In genomic region chr15:90209591-90209990, GRCh38 we compare ENCODE assay signal across 12 cellular contexts. TPM values are rescaled to one million over a fixed set of nuclear protein-coding genes. Genes with fewer than 3 reads are reported as not detected.
DNase-seq lines count a peak whose midpoint lies in the region; ATAC-seq, FAIRE-seq and TF ChIP-seq lines count a peak whose summit lies in the region.
"Had no signal": no experiment of that assay in that cellular context is flagged by ENCODE, and none has a peak within 500 bp of the region (broad histone marks: within the 10 kb centered on the region; RNA-seq: fewer than 3 reads in every experiment).

No MANE protein-coding gene starts in this region.

- TF ChIP-seq CTCF in OCI-LY1 (IDR thresholded peaks at IDR 0.05; ENCODE audit: low read length) (no peak), keratinocyte (optimal IDR thresholded peaks at IDR 0.05 in 1 of 3, IDR thresholded peaks at IDR 0.05 in 1 of 3, conservative IDR thresholded peaks at IDR 0.05 in 1 of 3; ENCODE audit: extremely low read depth in 1 of 3, insufficient read depth in 2 of 3, low read length in 3 of 3) (no peak)

- no peak overlapping the region for H3K9ac ChIP-seq in OCI-LY1 (ENCODE audit: low read length)
- H3K9ac ChIP-seq in keratinocyte (ENCODE audit: control insufficient read depth, extremely low read depth, insufficient read depth, low read length): no peak overlapping the region

- no peaks in the 10 kb centered on the region for H4K20me1 ChIP-seq in OCI-LY1 (ENCODE audit: insufficient read depth, low read length)
- no peaks in the 10 kb centered on the region for H4K20me1 ChIP-seq in keratinocyte (ENCODE audit: control insufficient read depth, extremely low read depth, insufficient read depth, low read length)

- H3K79me2 ChIP-seq in OCI-LY1 (ENCODE audit: insufficient read depth, low read length): no peaks in the 10 kb centered on the region
- peaks cover 76% of the 10 kb centered on the region for H3K79me2 ChIP-seq in keratinocyte (ENCODE audit: control insufficient read depth, insufficient read depth, low read length)

- no peak overlapping the region for H2AFZ ChIP-seq in OCI-LY1 (ENCODE audit: low read length)
- H2AFZ ChIP-seq in keratinocyte (ENCODE audit: control insufficient read depth, low read length): no peak overlapping the region

- H3K4me1 ChIP-seq in OCI-LY1 (ENCODE audit: insufficient read depth, low read length, severe bottlenecking): peaks cover 75% of the 10 kb centered on the region
- peaks cover 72% of the 10 kb centered on the region for H3K4me1 ChIP-seq in keratinocyte (ENCODE audit: control insufficient read depth, extremely low read depth, insufficient read depth, low read length)

- DNase-seq in EH (ENCODE audit: low read depth) (peak; percentile 14), keratinocyte (ENCODE audit: low read depth, low spot score) (no peak), H4 (ENCODE audit: low spot score) (no peak), NCI-H2029 treated with DMSO at 0.1 percent for 48 hours (lab: John Stamatoyannopoulos, UW) (no peak), activated gamma-delta T cell treated with Interleukin-2 at 50 U/mL for 16 hours (no peak), NCI-H1048 (lab: John Stamatoyannopoulos, UW) (no peak)
- DNase-seq: DMS79 treated with DMSO at 0.1 percent for 48 hours, IMR-90, NCI-H345 had no signal

- H3K4me3 ChIP-seq in OCI-LY1 (ENCODE audit: low read depth, low read length, poor library complexity, severe bottlenecking) (no peak overlapping the region), keratinocyte (ENCODE audit: control insufficient read depth in 2 of 3, extremely low read depth in 1 of 3, insufficient read depth in 2 of 3, low read depth in 1 of 3, low read length in 3 of 3) (no peak overlapping the region)
- H3K4me3 ChIP-seq: skin epidermis had no signal

- H3K9me1 ChIP-seq in keratinocyte (ENCODE audit: control insufficient read depth, extremely low read depth, insufficient read depth, low read length): no peaks in the 10 kb centered on the region

- H3K27me3 ChIP-seq in OCI-LY1 (ENCODE audit: insufficient read depth, low read length) (no peaks in the 10 kb centered on the region), keratinocyte (ENCODE audit: control insufficient read depth, extremely low read depth, insufficient read depth, low read length) (no peaks in the 10 kb centered on the region)

- no peak overlapping the region for H3K4me2 ChIP-seq in OCI-LY1 (ENCODE audit: low read length)
- H3K4me2 ChIP-seq in keratinocyte (ENCODE audit: control insufficient read depth, extremely low read depth, insufficient read depth, low read depth, low read length): no peak overlapping the region

- ATAC-seq in GM19035 (IDR thresholded peaks at IDR 0.05; ENCODE audit: unreplicated experiment): peak; percentile 40

- peak overlapping the region; percentile 88 for H3K27ac ChIP-seq in OCI-LY1 (ENCODE audit: low read depth, low read length, poor library complexity, severe bottlenecking)
- peak overlapping the region; percentile 98 for H3K27ac ChIP-seq in keratinocyte (ENCODE audit: control insufficient read depth, insufficient read depth, low read length)

- H3F3A ChIP-seq in OCI-LY1 (ENCODE audit: insufficient read depth, low read length): no peaks in the 10 kb centered on the region

- no peaks in the 10 kb centered on the region for H3K9me2 ChIP-seq in OCI-LY1 (ENCODE audit: low read depth, low read length)

- H3K36me3 ChIP-seq in OCI-LY1 (ENCODE audit: insufficient read depth, low read length) (peaks cover 12% of the 10 kb centered on the region; the same call in 1 of the 2 replicates), keratinocyte (ENCODE audit: control insufficient read depth in 2 of 2, extremely low read depth in 1 of 2, insufficient read depth in 2 of 2, low read length in 2 of 2) (peaks cover 16 to 58% of the 10 kb centered on the region in 2 experiments)

- no peaks in the 10 kb centered on the region for H3K9me3 ChIP-seq in OCI-LY1 (ENCODE audit: low read length)
- no peaks in the 10 kb centered on the region for H3K9me3 ChIP-seq in keratinocyte (ENCODE audit: control insufficient read depth, low read depth, low read length)

- dilution Hi-C loops in keratinocyte (cut with MboI; ENCODE audit: extremely low pct_ligation_motif_present, low sequenced_read_pairs): no loop called here

- FAIRE-seq in keratinocyte (lab: Jason Lieb, UNC): no peak

RNA-seq across cellular contexts. Expression of gene SEMA4B, which starts 8.5 kb away (rescaled TPM):
- 58.7 to 95.1 TPM (median 72.7 TPM) in 3 replicates for polyA plus RNA-seq in keratinocyte
- 14.0 TPM for polyA plus RNA-seq in keratinocyte (2011; ENCODE audit: low read depth)
- 21.2 and 40.8 TPM in 2 replicates for polyA plus RNA-seq in keratinocyte (2011; cell fraction: cytosol; rRNA removed)
- polyA plus RNA-seq in keratinocyte (2011; cell fraction: nucleus; rRNA removed): 116 and 175 TPM in 2 replicates
- 41.9 and 85.6 TPM in 2 replicates for polyA plus RNA-seq in keratinocyte (2012; ENCODE audit: low replicate concordance)
- polyA minus RNA-seq in keratinocyte: 129 to 210 TPM (median 133 TPM) in 3 replicates
- polyA minus RNA-seq in keratinocyte (2011; cell fraction: cytosol; rRNA and poly(A)+ RNA removed): 184 TPM
- polyA minus RNA-seq in keratinocyte (2011; cell fraction: nucleus; rRNA and poly(A)+ RNA removed): 289 and 325 TPM in 2 replicates
- total RNA-seq in H4 (2014; rRNA removed; shearing (Covaris generic)): 13.5 and 18.9 TPM in 2 replicates

RNA-seq across cellular contexts. Expression of gene CIB1, which starts 24.1 kb away (rescaled TPM):
- 70.9 to 83.0 TPM (median 80.6 TPM) in 3 replicates for polyA plus RNA-seq in keratinocyte
- 33.8 TPM for polyA plus RNA-seq in keratinocyte (2011; ENCODE audit: low read depth)
- polyA plus RNA-seq in keratinocyte (2011; cell fraction: cytosol; rRNA removed): 51.8 and 74.3 TPM in 2 replicates
- polyA plus RNA-seq in keratinocyte (2011; cell fraction: nucleus; rRNA removed): 46.8 and 61.8 TPM in 2 replicates
- polyA plus RNA-seq in keratinocyte (2012; ENCODE audit: low replicate concordance): 54.8 and 97.3 TPM in 2 replicates
- polyA minus RNA-seq in keratinocyte: 35.8 to 66.9 TPM (median 47.6 TPM) in 3 replicates
- 38.2 TPM for polyA minus RNA-seq in keratinocyte (2011; cell fraction: cytosol; rRNA and poly(A)+ RNA removed)
- polyA minus RNA-seq in keratinocyte (2011; cell fraction: nucleus; rRNA and poly(A)+ RNA removed): 8.5 and 8.9 TPM in 2 replicates
- total RNA-seq in H4 (2014; rRNA removed; shearing (Covaris generic)): 36.7 and 39.0 TPM in 2 replicates

RNA-seq across cellular contexts. Expression of gene GDPGP1, which starts 24.4 kb away (rescaled TPM):
- 0.92 to 2.7 TPM (median 1.0 TPM) in 3 replicates for polyA plus RNA-seq in keratinocyte
- polyA plus RNA-seq in keratinocyte (2011; ENCODE audit: low read depth): not detected
- 0.90 and 1.2 TPM in 2 replicates for polyA plus RNA-seq in keratinocyte (2011; cell fraction: cytosol; rRNA removed)
- polyA plus RNA-seq in keratinocyte (2011; cell fraction: nucleus; rRNA removed): 3.4 TPM in 2 replicates
- polyA plus RNA-seq in keratinocyte (2012; ENCODE audit: low replicate concordance): 0.28 and 1.9 TPM in 2 replicates
- 3.2 to 10.8 TPM (median 4.1 TPM) in 3 replicates for polyA minus RNA-seq in keratinocyte
- 3.8 TPM for polyA minus RNA-seq in keratinocyte (2011; cell fraction: cytosol; rRNA and poly(A)+ RNA removed)
- polyA minus RNA-seq in keratinocyte (2011; cell fraction: nucleus; rRNA and poly(A)+ RNA removed): 4.0 and 4.6 TPM in 2 replicates
- total RNA-seq in H4 (2014; rRNA removed; shearing (Covaris generic)): 3.1 and 3.6 TPM in 2 replicates

RNA-seq across cellular contexts. Expression of gene TTLL13, which starts 39.8 kb away (rescaled TPM):
- 0.05 to 0.09 TPM (median 0.07 TPM) in 3 replicates for polyA plus RNA-seq in keratinocyte
- not detected for polyA plus RNA-seq in keratinocyte (2011; ENCODE audit: low read depth)
- polyA plus RNA-seq in keratinocyte (2011; cell fraction: cytosol; rRNA removed): 0.05 and 0.10 TPM in 2 replicates
- 0.07 and 0.22 TPM in 2 replicates for polyA plus RNA-seq in keratinocyte (2011; cell fraction: nucleus; rRNA removed)
- not detected in 2 replicates for polyA plus RNA-seq in keratinocyte (2012; ENCODE audit: low replicate concordance)
- polyA minus RNA-seq in keratinocyte: 0.22 TPM in 1 of 3 replicates, not detected in the others
- not detected for polyA minus RNA-seq in keratinocyte (2011; cell fraction: cytosol; rRNA and poly(A)+ RNA removed)
- polyA minus RNA-seq in keratinocyte (2011; cell fraction: nucleus; rRNA and poly(A)+ RNA removed): not detected in 2 replicates
- total RNA-seq in H4 (2014; rRNA removed; shearing (Covaris generic)): 0.06 TPM in 1 of 2 replicates, not detected in the other
- total RNA-seq: IMR-90 had no signal

RNA-seq across cellular contexts. Expression of gene NGRN, which starts 55.9 kb away (rescaled TPM):
- 46.3 to 60.0 TPM (median 54.9 TPM) in 3 replicates for polyA plus RNA-seq in keratinocyte
- 47.4 TPM for polyA plus RNA-seq in keratinocyte (2011; ENCODE audit: low read depth)
- 61.7 and 79.7 TPM in 2 replicates for polyA plus RNA-seq in keratinocyte (2011; cell fraction: cytosol; rRNA removed)
- 34.7 and 36.9 TPM in 2 replicates for polyA plus RNA-seq in keratinocyte (2011; cell fraction: nucleus; rRNA removed)
- 41.3 and 78.4 TPM in 2 replicates for polyA plus RNA-seq in keratinocyte (2012; ENCODE audit: low replicate concordance)
- polyA minus RNA-seq in keratinocyte: 17.5 to 25.9 TPM (median 21.8 TPM) in 3 replicates
- polyA minus RNA-seq in keratinocyte (2011; cell fraction: cytosol; rRNA and poly(A)+ RNA removed): 26.7 TPM
- polyA minus RNA-seq in keratinocyte (2011; cell fraction: nucleus; rRNA and poly(A)+ RNA removed): 9.2 and 12.5 TPM in 2 replicates
- 66.1 and 74.5 TPM in 2 replicates for total RNA-seq in H4 (2014; rRNA removed; shearing (Covaris generic))
